23 cellular contexts compared by ENCODE assay signal in the genomic region with DNA sequence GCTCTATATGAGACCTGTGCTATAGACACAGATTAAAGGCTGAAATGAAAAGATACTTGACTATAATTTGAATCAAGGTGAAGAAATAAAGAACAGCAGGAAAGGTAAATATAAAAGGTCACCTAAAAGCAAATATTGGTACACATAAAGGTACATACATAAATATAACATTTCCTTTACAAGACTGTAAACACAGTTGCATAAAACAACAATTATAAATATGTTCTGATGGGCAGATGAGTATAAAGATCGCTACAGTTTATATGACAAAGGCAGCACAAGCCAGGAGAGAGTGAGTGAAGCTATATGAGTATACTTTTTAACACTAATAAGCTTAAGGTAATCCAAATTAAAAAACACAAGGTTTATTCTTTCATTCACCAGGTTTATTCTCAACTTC.
"Had no signal": no experiment of that assay in that cellular context is flagged by ENCODE, and none has a peak within 500 bp of the region (broad histone marks: within the 10 kb centered on the region; RNA-seq: fewer than 3 reads in every experiment).

No MANE protein-coding gene starts in this region.

- DNase-seq: dorsolateral prefrontal cortex; effector CD4-positive, alpha-beta T cell; foreskin fibroblast; gastrocnemius medialis; head of caudate nucleus; naive thymus-derived CD4-positive, alpha-beta T cell; stimulated activated CD4-positive, alpha-beta T cell treated with anti-CD3 and anti-CD28 coated beads, Interleukin-2, amount 100 ng/mL, for 24 hours; stimulated activated CD4-positive, alpha-beta T cell treated with anti-CD3 and anti-CD28 coated beads, Interleukin-4, amount 100 ng/mL, for 24 hours; stimulated activated naive CD4-positive, alpha-beta T cell treated with Interleukin-2 at 50 U/mL for 16 hours; substantia nigra; testis; tibial artery had no signal

- H3K36me3 ChIP-seq: gastrocnemius medialis, neural progenitor cell, prostate gland had no signal

- FAIRE-seq: colon, keratinocyte had no signal

- H3K4me3 ChIP-seq: dorsolateral prefrontal cortex, gastrocnemius medialis, lung, neural progenitor cell, prostate gland, right atrium auricular region, testis, tibial artery had no signal

- H3K4me1 ChIP-seq: right atrium auricular region, testis, tibial artery had no signal

- H3K27me3 ChIP-seq: dorsolateral prefrontal cortex, gastrocnemius medialis, neural progenitor cell, right atrium auricular region, testis, tibial artery had no signal

- H3K27ac ChIP-seq: dorsolateral prefrontal cortex, epithelial cell of prostate, gastrocnemius medialis, neural progenitor cell, prostate gland, right atrium auricular region, testis, tibial artery had no signal

- ATAC-seq: esophagus mucosa; gastrocnemius medialis; left lobe of liver; naive thymus-derived CD4-positive, alpha-beta T cell; sciatic nerve; stimulated activated effector memory CD8-positive, alpha-beta T cell treated with anti-CD3 and anti-CD28 coated beads, Interleukin-12 subunit alpha, Interleukin-12 subunit beta, amount 100 ng/mL, for 72 hours had no signal

- H2AFZ ChIP-seq: neural progenitor cell had no signal

- H3K9me3 ChIP-seq: gastrocnemius medialis, prostate gland, right atrium auricular region, testis, tibial artery had no signal
